ENCODE assay signal across 10 cellular contexts in genomic region chr5:124923131-124923530, GRCh38.
DNase-seq lines count a peak whose midpoint lies in the region; ATAC-seq and TF ChIP-seq lines count a peak whose summit lies in the region.
"Had no signal": no experiment of that assay in that cellular context is flagged by ENCODE, and none has a peak within 500 bp of the region (broad histone marks: within the 10 kb centered on the region; RNA-seq: fewer than 3 reads in every experiment).

No MANE protein-coding gene starts in this region.

- peaks cover 4% of the 10 kb centered on the region; the same call in 1 of the 2 replicates for H3K36me3 Mint-ChIP-seq in HFFc6 (ENCODE audit: low read depth)
- H3K36me3 Mint-ChIP-seq: brain had no signal

- H3K4me3 ChIP-seq in HUES48 (ENCODE audit: low read depth, low read length) (no peak overlapping the region), fibroblast of lung (replicated peaks in 1 of 4; ENCODE audit: control extremely low read depth in 1 of 4, insufficient read depth in 1 of 4, low read depth in 3 of 4, low read length in 4 of 4) (no peak overlapping the region)
- H3K4me3 ChIP-seq: lung had no signal

- no peak overlapping the region for H3K27ac Mint-ChIP-seq in HFFc6
- H3K27ac Mint-ChIP-seq: brain had no signal

- no peaks in the 10 kb centered on the region for H3K4me1 Mint-ChIP-seq in HFFc6 (ENCODE audit: low read depth)
- H3K4me1 Mint-ChIP-seq: brain had no signal

- no peaks in the 10 kb centered on the region for H3K36me3 ChIP-seq in HUES48 (ENCODE audit: control insufficient read depth, insufficient read depth, low read length)
- H3K36me3 ChIP-seq in fibroblast of lung (ENCODE audit: control insufficient read depth, insufficient read depth, low read length), result no peaks in the 10 kb centered on the region

- no peak for TF ChIP-seq CTCF in fibroblast of lung (conservative IDR thresholded peaks at IDR 0.05 in 1 of 2, IDR thresholded peaks at IDR 0.05 in 1 of 2; ENCODE audit: low read depth in 1 of 2, low read length in 2 of 2)
- TF ChIP-seq CTCF in HFFc6 (IDR thresholded peaks at IDR 0.05), result no peak

- no peak overlapping the region for H3K4me3 Mint-ChIP-seq in HFFc6
- H3K4me3 Mint-ChIP-seq: brain had no signal

- no peak overlapping the region for H3K9ac ChIP-seq in HUES48 (ENCODE audit: low read depth, low read length)
- H3K9ac ChIP-seq in fibroblast of lung (ENCODE audit: insufficient read depth, low read length), result no peak overlapping the region

- no peak overlapping the region for H3K4me2 ChIP-seq in fibroblast of lung (ENCODE audit: extremely low read depth, insufficient read depth, low read length)

- H3K27me3 ChIP-seq in HUES48 (ENCODE audit: control insufficient read depth, insufficient read depth, low read length) (no peaks in the 10 kb centered on the region), fibroblast of lung (ENCODE audit: control insufficient read depth, insufficient read depth, low read length) (no peaks in the 10 kb centered on the region)

- H3K79me2 ChIP-seq in fibroblast of lung (ENCODE audit: control insufficient read depth, insufficient read depth, low read length), result no peaks in the 10 kb centered on the region

- no peak for ATAC-seq in GM19463 (IDR thresholded peaks at IDR 0.05; ENCODE audit: unreplicated experiment)

- no peaks in the 10 kb centered on the region for H4K20me1 ChIP-seq in fibroblast of lung (ENCODE audit: control insufficient read depth, extremely low read depth, insufficient read depth, low read length)

- no peaks in the 10 kb centered on the region for H3K9me3 Mint-ChIP-seq in HFFc6

- DNase-seq in NCI-H345 treated with DMSO at 0.1 percent for 48 hours (lab: John Stamatoyannopoulos, UW; ENCODE audit: unreplicated experiment), result peak; percentile 94
- DNase-seq in fibroblast of lung (ENCODE audit: low read depth in 2 of 2), result peak; percentile 21 to 57
- DNase-seq in renal cortical epithelial cell (ENCODE audit: low read depth), result peak; percentile 23
- no peak for DNase-seq in HFFc6
- no peak for DNase-seq in activated CD4-positive, CD25-positive, alpha-beta regulatory T cell (lab: John Stamatoyannopoulos, UW)
- DNase-seq: T-helper 2 cell had no signal

- peak overlapping the region; percentile 86 for H3K27ac ChIP-seq in HUES48 (ENCODE audit: low read depth, low read length)
- H3K27ac ChIP-seq in fibroblast of lung (ENCODE audit: insufficient read depth, low read length), result no peak overlapping the region

- no peaks in the 10 kb centered on the region for H3K27me3 Mint-ChIP-seq in HFFc6 (ENCODE audit: insufficient read depth)
- H3K27me3 Mint-ChIP-seq: brain had no signal

- H3K4me1 ChIP-seq in HUES48 (ENCODE audit: control insufficient read depth, insufficient read depth, low read length), result peaks cover 55% of the 10 kb centered on the region
- H3K4me1 ChIP-seq in fibroblast of lung (ENCODE audit: control insufficient read depth, extremely low read depth, insufficient read depth, low read length), result no peaks in the 10 kb centered on the region

- H3K9me3 ChIP-seq in HUES48 (ENCODE audit: control insufficient read depth, insufficient read depth, low read length) (no peaks in the 10 kb centered on the region), fibroblast of lung (ENCODE audit: control insufficient read depth, insufficient read depth, low read depth, low read length) (no peaks in the 10 kb centered on the region)

- H2AFZ ChIP-seq in fibroblast of lung (ENCODE audit: low read length), result no peak overlapping the region

Comparison
In these comparisons a context has a peak if more than half of its experiments do, and no peak if none do; other contexts are left out.
1. DNase-seq: peak in NCI-H345 treated with DMSO at 0.1 percent for 48 hours (single experiment), fibroblast of lung (2 of 2) and renal cortical epithelial cell (single experiment); none in HFFc6 (single experiment) and activated CD4-positive, CD25-positive, alpha-beta regulatory T cell (0 of 4).